In the genomic region with DNA sequence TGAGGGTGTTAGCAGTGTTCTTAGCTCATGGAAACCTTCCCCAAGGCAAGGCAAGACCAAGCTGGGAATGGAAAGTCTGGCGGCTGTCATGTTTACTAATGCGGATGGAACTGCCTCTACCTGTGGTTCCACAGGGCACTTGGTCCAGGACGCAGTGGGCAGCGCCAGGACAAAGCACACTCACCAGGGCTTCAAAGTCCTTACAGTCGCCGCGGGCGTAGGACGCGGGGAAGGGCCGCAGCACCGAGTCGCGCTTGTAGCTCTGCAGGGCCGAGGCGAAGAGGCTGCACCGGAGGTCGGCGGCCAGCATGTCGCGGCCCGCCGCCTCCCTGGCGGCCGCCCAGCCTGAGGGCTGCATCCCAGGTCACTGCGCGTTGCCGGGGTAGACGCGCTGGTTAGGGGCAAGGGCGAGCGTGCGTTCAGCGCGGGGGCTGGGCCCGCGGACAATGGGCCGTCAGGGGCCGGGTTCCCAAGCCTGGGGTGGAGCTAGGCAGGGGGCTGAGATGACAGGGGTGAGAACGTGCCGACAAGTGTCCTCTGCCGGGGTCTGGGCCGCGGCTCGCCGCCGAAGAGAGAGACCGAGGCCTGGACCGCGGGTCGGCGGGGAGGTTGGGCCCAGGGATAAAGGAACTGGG, we compare ENCODE assay signal across 8 cellular contexts. TPM values are rescaled to one million over a fixed set of nuclear protein-coding genes. Genes with fewer than 3 reads are reported as not detected.
A peak's percentile ranks its signal among the peaks of the same experiment; 100 is the strongest.
DNase-seq lines count a peak whose midpoint lies in the region; ATAC-seq and TF ChIP-seq lines count a peak whose summit lies in the region.

No MANE protein-coding gene starts in this region.

- no peak for TF ChIP-seq CTCF in AG10803 (conservative IDR thresholded peaks at IDR 0.05; ENCODE audit: low read length)
- TF ChIP-seq CTCF in OCI-LY3 (IDR thresholded peaks at IDR 0.05; ENCODE audit: low read depth, low read length), result no peak
- no peak for TF ChIP-seq CTCF in left lung (IDR thresholded peaks at IDR 0.05)

- peak overlapping the region; percentile 90 for H3K4me2 ChIP-seq in OCI-LY3 (ENCODE audit: low read length)

- peak overlapping the region; percentile 88 to 91 for H3K4me3 Mint-ChIP-seq in stimulated activated naive CD8-positive, alpha-beta T cell treated with anti-CD3 and anti-CD28 coated beads, Interleukin-15, amount 100 ng/mL, for 72 hours

- H3K4me1 ChIP-seq in OCI-LY3 (ENCODE audit: low read length) (peaks cover 17% of the 10 kb centered on the region), left lung (peaks cover 12 to 17% of the 10 kb centered on the region in 2 donors)

- DNase-seq in AG10803 (ENCODE audit: low read depth) (no peak), cerebellum (ENCODE audit: low spot score) (peak; percentile 44), left lung (peak in 1 of 2 donors; percentile 88), T-helper 9 cell (no peak)
- no peak for DNase-seq in stimulated activated naive CD8-positive, alpha-beta T cell treated with anti-CD3 and anti-CD28 coated beads, Interleukin-15, amount 100 ng/mL, for 72 hours

- no peaks in the 10 kb centered on the region for H3K79me2 ChIP-seq in OCI-LY3 (ENCODE audit: low read length)

- no peaks in the 10 kb centered on the region for H3K36me3 ChIP-seq in OCI-LY3 (replicated peaks; ENCODE audit: low read depth, low read length)
- no peaks in the 10 kb centered on the region for H3K36me3 ChIP-seq in left lung

- H3K9me3 Mint-ChIP-seq in stimulated activated naive CD8-positive, alpha-beta T cell treated with anti-CD3 and anti-CD28 coated beads, Interleukin-15, amount 100 ng/mL, for 72 hours, result no peaks in the 10 kb centered on the region

- H3K27ac Mint-ChIP-seq in stimulated activated naive CD8-positive, alpha-beta T cell treated with anti-CD3 and anti-CD28 coated beads, Interleukin-15, amount 100 ng/mL, for 72 hours, result peak overlapping the region; percentile 94 to 96

- no peaks in the 10 kb centered on the region for H3K9me3 ChIP-seq in OCI-LY3 (ENCODE audit: insufficient read depth, low read length)
- no peaks in the 10 kb centered on the region for H3K9me3 ChIP-seq in left lung

- intact Hi-C loops in left lung (cut with DNase I), result no loop called here

- peak overlapping the region; percentile 67 for H3K4me3 ChIP-seq in AG10803 (ENCODE audit: low read length)
- peak overlapping the region; percentile 83 for H3K4me3 ChIP-seq in OCI-LY3 (ENCODE audit: low read length)
- peak overlapping the region; percentile 59 to 70 for H3K4me3 ChIP-seq in left lung

- H2AFZ ChIP-seq in OCI-LY3 (ENCODE audit: low read depth, low read length), result peak overlapping the region; percentile 34

- H3K9ac ChIP-seq in OCI-LY3 (ENCODE audit: low read length), result peak overlapping the region; percentile 75

- peak; percentile 25 for ATAC-seq in GM18498 (IDR thresholded peaks at IDR 0.05; ENCODE audit: unreplicated experiment)
- ATAC-seq in HG02884 (IDR thresholded peaks at IDR 0.05; ENCODE audit: unreplicated experiment), result peak; percentile 25
- ATAC-seq in left lung, result peak; percentile 63
- peak; percentile 51 for ATAC-seq in stimulated activated naive CD8-positive, alpha-beta T cell treated with anti-CD3 and anti-CD28 coated beads, Interleukin-15, amount 100 ng/mL, for 72 hours

- H4K20me1 ChIP-seq in OCI-LY3 (ENCODE audit: insufficient read depth, low read length), result no peaks in the 10 kb centered on the region

- peaks cover 46% of the 10 kb centered on the region for H3K4me1 Mint-ChIP-seq in stimulated activated naive CD8-positive, alpha-beta T cell treated with anti-CD3 and anti-CD28 coated beads, Interleukin-15, amount 100 ng/mL, for 72 hours

- H3K27me3 Mint-ChIP-seq in stimulated activated naive CD8-positive, alpha-beta T cell treated with anti-CD3 and anti-CD28 coated beads, Interleukin-15, amount 100 ng/mL, for 72 hours, result no peaks in the 10 kb centered on the region

- H3K27ac ChIP-seq in OCI-LY3 (ENCODE audit: low read length), result peak overlapping the region; percentile 12; the same call in 1 of the 2 replicates
- peak overlapping the region; percentile 80 to 82 for H3K27ac ChIP-seq in left lung

- H3K27me3 ChIP-seq in OCI-LY3 (ENCODE audit: low read depth, low read length) (0 out of 2 replicates have a peak, but pooled peaks cover 3% of the 10 kb centered on the region), left lung (no peaks in the 10 kb centered on the region)

RNA-seq across cellular contexts. Expression of a gene that starts 0.5 kb away (rescaled TPM):
- total RNA-seq in cerebellum (8.1 TPM), left lung (1 to 10 TPM; 8.0 to 8.2 TPM)

RNA-seq across cellular contexts. Expression of a gene that starts 9.7 kb away (rescaled TPM):
- total RNA-seq in cerebellum (not detected), left lung (not detected)

RNA-seq across cellular contexts. Expression of a gene that starts 18.3 kb away (rescaled TPM):
- total RNA-seq in cerebellum (not detected), left lung (10 to 100 TPM in 1 of 2 donors, not detected in 1; 26.6 TPM)
